In the genomic region with DNA sequence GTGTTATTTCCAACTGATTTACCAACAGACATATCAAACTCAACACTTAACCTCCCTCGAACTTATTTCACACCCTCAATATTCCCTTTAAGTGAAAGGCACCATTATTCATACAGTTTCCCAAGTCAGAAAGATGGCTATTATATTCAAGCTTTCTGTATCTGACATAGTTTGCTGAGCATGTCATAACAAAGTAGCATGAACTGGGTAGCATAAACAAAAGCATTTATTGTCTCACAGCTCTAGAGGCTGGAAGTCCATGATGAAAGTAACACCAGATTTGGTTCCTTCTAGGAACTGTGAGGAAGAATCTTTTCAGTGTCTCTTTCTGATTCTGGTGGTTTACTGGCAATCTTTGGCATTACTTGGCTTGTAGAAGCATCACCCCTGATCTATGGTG, we compare ENCODE assay signal across 26 cellular contexts.
"Had no signal": no experiment of that assay in that cellular context is flagged by ENCODE, and none has a peak within 500 bp of the region (broad histone marks: within the 10 kb centered on the region; RNA-seq: fewer than 3 reads in every experiment).

No MANE protein-coding gene starts in this region.

- DNase-seq: activated B cell treated with CpG ODN at 0.5 μM for 24 hours; activated CD4-positive, alpha-beta memory T cell treated with anti-CD3 and anti-CD28 coated beads for 36 hours; activated CD4-positive, alpha-beta T cell treated with anti-CD3 and anti-CD28 coated beads for 4 hours; activated CD4-positive, alpha-beta T cell treated with anti-CD3 and anti-CD28 coated beads, Interleukin-2, amount 10 ng/mL, durations not matched to agents 24 days and 14 days; activated CD4-positive, alpha-beta T cell treated with anti-CD3 and anti-CD28 coated beads, Interleukin-2, amount 50 U/mL, for 1 hour; activated CD4-positive, alpha-beta T cell treated with anti-CD3 and anti-CD28 coated beads, Interleukin-2, amount 50 U/mL, for 4 hours; activated CD4-positive, CD25-positive, alpha-beta regulatory T cell treated with anti-CD3 and anti-CD28 coated beads, Interleukin-2, amount 50 U/mL, for 72 hours; activated CD8-positive, alpha-beta memory T cell treated with anti-CD3 and anti-CD28 coated beads, Interleukin-2, amount 50 U/mL, for 48 hours; activated CD8-positive, alpha-beta T cell treated with anti-CD3 and anti-CD28 coated beads for 36 hours; activated effector memory CD4-positive, alpha-beta T cell treated with Interleukin-2 at 50 U/mL for 16 hours; activated gamma-delta T cell; activated naive CD4-positive, alpha-beta T cell treated with anti-CD3 and anti-CD28 coated beads, Interleukin-2, amount 10 ng/mL, durations not matched to agents 7 days and 5 days; activated naive CD4-positive, alpha-beta T cell treated with Interleukin-2 at 50 U/mL for 16 hours; activated naive CD8-positive, alpha-beta T cell treated with anti-CD3 and anti-CD28 coated beads, Interleukin-2, amount 10 ng/mL, durations not matched to agents 7 days and 5 days; activated naive CD8-positive, alpha-beta T cell treated with anti-CD3 and anti-CD28 coated beads, Interleukin-2, amount 50 U/mL, for 24 hours; activated T-cell treated with anti-CD3 and anti-CD28 coated beads, Interleukin-2, amount 50 U/mL, for 24 hours; activated T-cell treated with anti-CD3 and anti-CD28 coated beads, Interleukin-2, amount 50 U/mL, for 48 hours; amygdala; anterior cingulate cortex; caudate nucleus; T-cell; T-helper 17 cell; T1000 had no signal

- ATAC-seq: activated CD8-positive, alpha-beta T cell treated with anti-CD3 and anti-CD28 coated beads for 36 hours; activated naive CD8-positive, alpha-beta T cell treated with anti-CD3 and anti-CD28 coated beads, Interleukin-2, amount 50 U/mL, for 24 hours; T-cell; T-helper 17 cell had no signal

- H3K4me3 ChIP-seq: ascending aorta, cardiac muscle cell had no signal

- H3K9me3 ChIP-seq: ascending aorta had no signal

- H3K36me3 ChIP-seq: ascending aorta, cardiac muscle cell had no signal

- H3K4me1 ChIP-seq: ascending aorta had no signal

- H3K27ac ChIP-seq: ascending aorta, cardiac muscle cell, VCaP had no signal

- H3K27me3 ChIP-seq: ascending aorta, cardiac muscle cell had no signal
